Comparison of ENCODE assay signal across 1 cellular context in genomic region chr14:63480599-63480998, GRCh38.
TF ChIP-seq lines count a peak whose summit lies in the region.

No MANE protein-coding gene starts in this region.

TF ChIP-seq in K562, 482 proteins besides CTCF, POLR2A, EP300 and RAD21 (continued from another document):
- TF ChIP-seq ZNF395 (CRISPR knock-in tag; IDR thresholded peaks at IDR 0.05) (no peak), ZNF589 (CRISPR knock-in tag; IDR thresholded peaks at IDR 0.05; ENCODE audit: low read depth) (no peak), YY1 (IDR thresholded peaks at IDR 0.05; ENCODE audit: borderline replicate concordance in 1 of 3, control insufficient read depth in 1 of 3, extremely low read depth in 1 of 3, insufficient read depth in 3 of 3, insufficient read length in 1 of 3, insufficient replicate concordance in 2 of 3, low read depth in 1 of 3, low read length in 2 of 3) (no peak), MCM2 (IDR thresholded peaks at IDR 0.05; ENCODE audit: low read depth) (no peak), ZNF316 (IDR thresholded peaks at IDR 0.05) (peak; percentile 61; the same call in 1 of the 2 replicates), MAFG (tag; conservative IDR thresholded peaks at IDR 0.05) (peak; percentile 67), NFE2L1 (tag; IDR thresholded peaks at IDR 0.05; ENCODE audit: borderline replicate concordance, low read depth) (peak; percentile 24; the same call in 1 of the 2 replicates), C11orf30 (IDR thresholded peaks at IDR 0.05; ENCODE audit: low read depth) (peak; percentile 45; the same call in 1 of the 2 replicates)
